19 cellular contexts compared by ENCODE assay signal in the genomic region with DNA sequence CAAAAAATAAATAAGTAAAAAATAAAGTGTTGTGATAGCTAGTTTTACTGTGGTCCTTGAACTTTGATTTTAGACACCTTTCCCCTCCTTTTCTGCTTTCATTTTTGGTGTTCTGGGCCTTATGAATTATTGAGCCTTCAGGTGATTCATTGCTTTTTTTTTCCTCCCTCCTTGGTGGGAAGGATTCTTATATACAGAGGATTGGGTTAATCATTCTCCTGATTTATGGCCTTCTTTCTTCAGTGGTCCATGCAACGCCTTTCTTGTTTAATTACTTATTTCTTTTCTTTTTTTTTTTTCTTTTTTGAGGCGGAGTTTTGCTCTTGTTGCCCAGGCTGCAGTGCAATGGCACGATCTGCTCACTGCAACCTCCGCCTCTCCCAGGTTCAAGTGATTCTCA. TPM values are rescaled to one million over a fixed set of nuclear protein-coding genes. Genes with fewer than 3 reads are reported as not detected.
DNase-seq lines count a peak whose midpoint lies in the region; ATAC-seq and TF ChIP-seq lines count a peak whose summit lies in the region.
"Had no signal": no experiment of that assay in that cellular context is flagged by ENCODE, and none has a peak within 500 bp of the region (broad histone marks: within the 10 kb centered on the region; RNA-seq: fewer than 3 reads in every experiment).

No MANE protein-coding gene starts in this region.

- no peak overlapping the region for H3K4me3 Mint-ChIP-seq in stimulated activated memory B cell treated with anti-CD40 and anti-IgM and Interleukin-4, amounts not matched to agents 10 μg/mL and 1 μg/mL and 100 μg/mL, for 72 hours

- H3K4me1 Mint-ChIP-seq in stimulated activated memory B cell treated with anti-CD40 and anti-IgM and Interleukin-4, amounts not matched to agents 10 μg/mL and 1 μg/mL and 100 μg/mL, for 72 hours = peaks cover 53% of the 10 kb centered on the region

- no peaks in the 10 kb centered on the region for H3K79me2 ChIP-seq in DOHH2 (ENCODE audit: control insufficient read depth, low read length)
- no peaks in the 10 kb centered on the region for H3K79me2 ChIP-seq in SU-DHL-6 (ENCODE audit: insufficient read depth, low read length)

- H3K9me2 ChIP-seq in DOHH2 (replicated peaks; ENCODE audit: control insufficient read depth, low read length) (no peaks in the 10 kb centered on the region), SU-DHL-6 (replicated peaks; ENCODE audit: insufficient read depth, low read length) (no peaks in the 10 kb centered on the region)

- H3K4me1 ChIP-seq in DOHH2 (ENCODE audit: control insufficient read depth, low read length) = peaks cover 66% of the 10 kb centered on the region
- H3K4me1 ChIP-seq: BE2C had no signal

- H3K4me2 ChIP-seq in DOHH2 (ENCODE audit: low read length) = peak overlapping the region; percentile 88
- no peak overlapping the region for H3K4me2 ChIP-seq in SU-DHL-6 (ENCODE audit: low read depth, low read length, poor library complexity, severe bottlenecking)

- H3K27me3 Mint-ChIP-seq in stimulated activated memory B cell treated with anti-CD40 and anti-IgM and Interleukin-4, amounts not matched to agents 10 μg/mL and 1 μg/mL and 100 μg/mL, for 72 hours = no peaks in the 10 kb centered on the region
- H3K27me3 Mint-ChIP-seq: CD4-positive, alpha-beta memory T cell had no signal

- DNase-seq in kidney tubule cell (ENCODE audit: low spot score) (peak; percentile 84), SIG-M5 (lab: John Stamatoyannopoulos, UW) (no peak), occipital lobe (lab: John Stamatoyannopoulos, UW) (no peak), ecto neural progenitor cell (ENCODE audit: low spot score) (no peak)
- DNase-seq: BE2C; CD4-positive, alpha-beta memory T cell; DMS79 treated with DMSO at 0.1 percent for 48 hours; GDM1; KBM-7; NCI-H1048; NCI-H524; SHP77 had no signal

- no peak overlapping the region for H3K4me3 ChIP-seq in DOHH2 (ENCODE audit: low read length)
- H3K4me3 ChIP-seq in SU-DHL-6 (ENCODE audit: insufficient read depth, low read length, poor library complexity, severe bottlenecking) = no peak overlapping the region
- H3K4me3 ChIP-seq: GM12878 had no signal

- H4K20me1 ChIP-seq in DOHH2 (ENCODE audit: control insufficient read depth, insufficient read depth, low read depth, low read length) (no peaks in the 10 kb centered on the region), SU-DHL-6 (ENCODE audit: low read depth, low read length) (no peaks in the 10 kb centered on the region)

- no peaks in the 10 kb centered on the region for H3K9me3 ChIP-seq in DOHH2 (ENCODE audit: control insufficient read depth, insufficient read depth, low read length)
- H3K9me3 ChIP-seq in SU-DHL-6 (ENCODE audit: insufficient read depth, low read length) = no peaks in the 10 kb centered on the region
- H3K9me3 ChIP-seq: BE2C had no signal

- H3K27ac Mint-ChIP-seq in stimulated activated memory B cell treated with anti-CD40 and anti-IgM and Interleukin-4, amounts not matched to agents 10 μg/mL and 1 μg/mL and 100 μg/mL, for 72 hours = peak overlapping the region; percentile 94

- peaks cover 13% of the 10 kb centered on the region; the same call in 1 of the 2 replicates for H3F3A ChIP-seq in DOHH2 (ENCODE audit: control insufficient read depth, insufficient read depth)
- peaks cover 28% of the 10 kb centered on the region for H3F3A ChIP-seq in SU-DHL-6 (ENCODE audit: insufficient read depth)

- H3K27ac ChIP-seq in DOHH2 (ENCODE audit: low read depth, low read length) (peak overlapping the region; percentile 89; the same call in 1 of the 2 replicates), SU-DHL-6 (ENCODE audit: low read depth, low read length) (0 out of 2 replicates have a peak overlapping the region, but pooled peaks have one; percentile 13)

- no peak for ATAC-seq in stimulated activated memory B cell treated with anti-CD40 and anti-IgM and Interleukin-4, amounts not matched to agents 10 μg/mL and 1 μg/mL and 100 μg/mL, for 72 hours
- ATAC-seq: GM12878, SK-N-SH treated with all-trans-retinoic acid at 6 μM for 48 hours had no signal

- peaks cover 3% of the 10 kb centered on the region; the same call in 1 of the 2 replicates for H3K36me3 ChIP-seq in DOHH2 (ENCODE audit: control insufficient read depth, low read length)
- no peaks in the 10 kb centered on the region for H3K36me3 ChIP-seq in SU-DHL-6 (ENCODE audit: low read length)
- H3K36me3 ChIP-seq: BE2C had no signal

- H2AFZ ChIP-seq in SU-DHL-6 (ENCODE audit: low read depth, low read length, severe bottlenecking) = no peak overlapping the region

- H3K9me3 Mint-ChIP-seq in stimulated activated memory B cell treated with anti-CD40 and anti-IgM and Interleukin-4, amounts not matched to agents 10 μg/mL and 1 μg/mL and 100 μg/mL, for 72 hours = no peaks in the 10 kb centered on the region
- H3K9me3 Mint-ChIP-seq: CD4-positive, alpha-beta memory T cell had no signal

- no peaks in the 10 kb centered on the region for H3K36me3 Mint-ChIP-seq in stimulated activated memory B cell treated with anti-CD40 and anti-IgM and Interleukin-4, amounts not matched to agents 10 μg/mL and 1 μg/mL and 100 μg/mL, for 72 hours
- H3K36me3 Mint-ChIP-seq: CD4-positive, alpha-beta memory T cell had no signal

- H3K27me3 ChIP-seq in DOHH2 (ENCODE audit: control insufficient read depth, low read length) = no peaks in the 10 kb centered on the region
- no peaks in the 10 kb centered on the region for H3K27me3 ChIP-seq in SU-DHL-6 (ENCODE audit: low read length)
- H3K27me3 ChIP-seq: BE2C had no signal

- TF ChIP-seq CTCF in DOHH2 (IDR thresholded peaks at IDR 0.05; ENCODE audit: low read depth, low read length, poor library complexity, severe bottlenecking) (no peak), SU-DHL-6 (IDR thresholded peaks at IDR 0.05; ENCODE audit: insufficient read depth, low read length, poor library complexity, severe bottlenecking) (no peak)

- no peak overlapping the region for H3K9ac ChIP-seq in SU-DHL-6 (ENCODE audit: low read length)

RNA-seq across cellular contexts. Expression of a gene that starts 8.0 kb away (rescaled TPM):
- total RNA-seq in occipital lobe = 4.2 TPM
- total RNA-seq: CD4-positive, alpha-beta memory T cell; H1; M059J had no signal

RNA-seq across cellular contexts. Expression of a gene that starts 12.1 kb away (rescaled TPM):
- total RNA-seq in occipital lobe = 168 TPM

RNA-seq across cellular contexts. Expression of a gene that starts 52.5 kb away (rescaled TPM):
- total RNA-seq in occipital lobe = 2.2 TPM
- total RNA-seq: CD4-positive, alpha-beta memory T cell had no signal
